ENCODE assay signal across 20 cellular contexts in genomic region chr1:113983826-113984225, GRCh38. TPM values are rescaled to one million over a fixed set of nuclear protein-coding genes. Genes with fewer than 3 reads are reported as not detected.
DNase-seq lines count a peak whose midpoint lies in the region; ATAC-seq and TF ChIP-seq lines count a peak whose summit lies in the region.
"Had no signal": no experiment of that assay in that cellular context is flagged by ENCODE, and none has a peak within 500 bp of the region (broad histone marks: within the 10 kb centered on the region; RNA-seq: fewer than 3 reads in every experiment).

No MANE protein-coding gene starts in this region.

- H3K79me2 ChIP-seq in smooth muscle cell (ENCODE audit: low read depth), result peaks cover 15% of the 10 kb centered on the region

- ATAC-seq in HG03460 (IDR thresholded peaks at IDR 0.05; ENCODE audit: unreplicated experiment), result no peak
- ATAC-seq: HepG2, left cardiac atrium, Panc1, SK-N-SH treated with all-trans-retinoic acid at 6 μM for 48 hours had no signal

- H4K20me1 ChIP-seq in BLaER1 (peaks cover 6% of the 10 kb centered on the region; the same call in 1 of the 2 replicates), smooth muscle cell (ENCODE audit: low read depth) (no peaks in the 10 kb centered on the region)

- H3K4me2 ChIP-seq in BLaER1 (peak overlapping the region; percentile 91), smooth muscle cell (peak overlapping the region; percentile 88)

- H3K27me3 ChIP-seq in BLaER1, result no peaks in the 10 kb centered on the region
- H3K27me3 ChIP-seq in smooth muscle cell (ENCODE audit: low read depth), result no peaks in the 10 kb centered on the region
- no peaks in the 10 kb centered on the region for H3K27me3 ChIP-seq in H7 (ENCODE audit: control insufficient read depth, insufficient read depth, low read length)
- H3K27me3 ChIP-seq: dorsolateral prefrontal cortex had no signal

- H3K27me3 Mint-ChIP-seq in mesothelial cell of epicardium (ENCODE audit: low read depth), result no peaks in the 10 kb centered on the region
- H3K27me3 Mint-ChIP-seq: activated CD4-positive, alpha-beta T cell treated with anti-CD3 and anti-CD28 coated beads, Interleukin-2, amount 10 ng/mL, durations not matched to agents 7 days and 5 days had no signal

- peak overlapping the region; percentile 74 for H3K27ac Mint-ChIP-seq in mesothelial cell of epicardium
- H3K27ac Mint-ChIP-seq: activated CD4-positive, alpha-beta T cell treated with anti-CD3 and anti-CD28 coated beads, Interleukin-2, amount 10 ng/mL, durations not matched to agents 7 days and 5 days had no signal

- peak overlapping the region; percentile 15; the same call in 1 of the 2 replicates for H3K9ac ChIP-seq in BLaER1
- H3K9ac ChIP-seq in smooth muscle cell (ENCODE audit: low read depth), result no peak overlapping the region

- peaks cover 58% of the 10 kb centered on the region for H3K4me1 Mint-ChIP-seq in mesothelial cell of epicardium

- peaks cover 19% of the 10 kb centered on the region for H3K9me3 Mint-ChIP-seq in mesothelial cell of epicardium
- H3K9me3 Mint-ChIP-seq: activated CD4-positive, alpha-beta T cell treated with anti-CD3 and anti-CD28 coated beads, Interleukin-2, amount 10 ng/mL, durations not matched to agents 7 days and 5 days had no signal

- H3K36me3 ChIP-seq in BLaER1, result no peaks in the 10 kb centered on the region
- H3K36me3 ChIP-seq in smooth muscle cell (ENCODE audit: low read depth), result no peaks in the 10 kb centered on the region
- peaks cover 9% of the 10 kb centered on the region for H3K36me3 ChIP-seq in H7 (replicated peaks; ENCODE audit: control insufficient read depth, insufficient read depth, low read length)
- H3K36me3 ChIP-seq: HAP-1 had no signal

- WGBS in smooth muscle cell (ENCODE audit: low lambda C conversion rate), result 89% methylated on average over 7 of the region's 7 CpGs

- H3K4me1 ChIP-seq in BLaER1 (peaks cover 52% of the 10 kb centered on the region), smooth muscle cell (ENCODE audit: low read depth) (peaks cover 43% of the 10 kb centered on the region)

- H3K4me3 ChIP-seq in BLaER1 (no peak overlapping the region), smooth muscle cell (no peak overlapping the region), H7 (ENCODE audit: insufficient read depth, low read depth, low read length) (no peak overlapping the region)
- H3K4me3 ChIP-seq: HAP-1 had no signal

- peaks cover 40% of the 10 kb centered on the region for H3K9me3 ChIP-seq in BLaER1
- H3K9me3 ChIP-seq in smooth muscle cell (replicated peaks; ENCODE audit: low read depth), result no peaks in the 10 kb centered on the region
- H3K9me3 ChIP-seq: HAP-1 had no signal

- no peak overlapping the region for H2AFZ ChIP-seq in smooth muscle cell (ENCODE audit: low read depth)

- H3F3A ChIP-seq in smooth muscle cell (ENCODE audit: low read depth), result peaks cover 24% of the 10 kb centered on the region

- TF ChIP-seq CTCF in mesothelial cell of epicardium (IDR thresholded peaks at IDR 0.05; ENCODE audit: unreplicated experiment) (no peak), smooth muscle cell (IDR thresholded peaks at IDR 0.05; ENCODE audit: borderline replicate concordance, insufficient read depth, poor library complexity, severe bottlenecking) (no peak)

- peak overlapping the region; percentile 73 for H3K4me3 Mint-ChIP-seq in mesothelial cell of epicardium
- H3K4me3 Mint-ChIP-seq: activated CD4-positive, alpha-beta T cell treated with anti-CD3 and anti-CD28 coated beads, Interleukin-2, amount 10 ng/mL, durations not matched to agents 7 days and 5 days had no signal

- H3K36me3 Mint-ChIP-seq in mesothelial cell of epicardium, result peaks cover 10% of the 10 kb centered on the region

- H3K27ac ChIP-seq in BLaER1, result peak overlapping the region; percentile 57; the same call in 1 of the 2 replicates
- peak overlapping the region; percentile 30 for H3K27ac ChIP-seq in caudate nucleus (ENCODE audit: low read depth, low read length)
- H3K27ac ChIP-seq in smooth muscle cell (ENCODE audit: low read depth), result peak overlapping the region; percentile 93

- no peak for DNase-seq in caudate nucleus (lab: John Stamatoyannopoulos, UW)
- DNase-seq in mesothelial cell of epicardium (ENCODE audit: low spot score in 2 of 2, unreplicated experiment in 2 of 2), result no peak
- no peak for DNase-seq in smooth muscle cell (lab: John Stamatoyannopoulos, UW; ENCODE audit: unreplicated experiment)
- no peak for DNase-seq in OCI-M2 (lab: John Stamatoyannopoulos, UW; ENCODE audit: unreplicated experiment)
- no peak for DNase-seq in H7
- no peak for DNase-seq in central memory CD4-positive, alpha-beta T cell
- DNase-seq: activated CD4-positive, alpha-beta T cell treated with anti-CD3 and anti-CD28 coated beads, Interleukin-2, amount 10 ng/mL, durations not matched to agents 7 days and 5 days; activated naive CD4-positive, alpha-beta T cell treated with Interleukin-2 at 50 U/mL for 16 hours; Calu3; dorsolateral prefrontal cortex; GF-D8; left cardiac atrium; NCI-H2081; stimulated activated naive CD4-positive, alpha-beta T cell treated with Interleukin-2 at 50 U/mL for 16 hours had no signal

RNA-seq across cellular contexts. Expression of gene OLFML3, which starts 4.6 kb away (rescaled TPM):
- 115 to 119 TPM (median 118 TPM) in 3 replicates for total RNA-seq in mesothelial cell of epicardium
- 220 and 274 TPM in 2 replicates for total RNA-seq in smooth muscle cell
- 256 and 308 TPM in 2 replicates for polyA plus RNA-seq in smooth muscle cell
- 226 and 276 TPM in 2 replicates for total RNA-seq in H7 (2014; rRNA removed; shearing (Covaris generic))
- total RNA-seq: Calu3 had no signal

RNA-seq across cellular contexts. Expression of gene HIPK1, which starts 54.7 kb away (rescaled TPM):
- total RNA-seq in mesothelial cell of epicardium, result 43.6 to 44.5 TPM (median 43.9 TPM) in 3 replicates
- total RNA-seq in smooth muscle cell, result 34.2 TPM in 2 replicates
- 11.4 and 12.0 TPM in 2 replicates for polyA plus RNA-seq in smooth muscle cell
- 33.4 and 39.1 TPM in 2 replicates for total RNA-seq in H7 (2014; rRNA removed; shearing (Covaris generic))

Comparison
In these comparisons a context has a peak if more than half of its experiments do, and no peak if none do; other contexts are left out.
1. H3K27ac ChIP-seq: peak in every context shown above with its lines; median percentile 93 in smooth muscle cell; 57 in BLaER1; 30 in caudate nucleus.